Comparison of ENCODE assay signal across 17 cellular contexts in the genomic region with DNA sequence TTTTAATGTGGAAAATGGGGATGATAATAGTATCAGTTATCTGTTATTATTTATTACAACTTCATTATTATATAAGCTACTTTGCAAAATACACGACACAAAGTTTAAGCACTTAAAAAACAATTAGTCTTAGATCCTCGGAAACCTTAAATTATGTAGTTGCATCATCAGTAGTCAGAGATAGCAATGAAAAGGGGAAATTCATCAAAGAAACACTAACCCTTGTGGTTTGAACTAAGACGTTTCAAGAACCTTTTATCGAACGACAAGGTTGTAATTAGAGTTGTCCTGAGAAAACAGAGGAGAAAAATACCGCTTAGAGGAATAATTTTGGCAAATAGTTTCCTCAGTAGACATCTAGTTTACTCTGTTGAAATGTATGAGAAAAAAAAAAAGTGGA.
"Had no signal": no experiment of that assay in that cellular context is flagged by ENCODE, and none has a peak within 500 bp of the region (broad histone marks: within the 10 kb centered on the region; RNA-seq: fewer than 3 reads in every experiment).

No MANE protein-coding gene starts in this region.

- H3K9me3 ChIP-seq: prostate gland, right atrium auricular region, tibial artery had no signal

- H3K27ac ChIP-seq: epithelial cell of prostate, hepatocyte, prostate gland, right atrium auricular region, tibial artery had no signal

- H3K4me3 ChIP-seq: hepatocyte, prostate gland, right atrium auricular region, tibial artery had no signal

- DNase-seq: activated CD4-positive, alpha-beta T cell treated with anti-CD3 and anti-CD28 coated beads, Interleukin-2, amount 50 U/mL, for 4 hours; activated CD4-positive, CD25-positive, alpha-beta regulatory T cell treated with anti-CD3 and anti-CD28 coated beads, Interleukin-2, amount 50 U/mL, for 72 hours; amniotic stem cell; endodermal cell; foreskin fibroblast; left cardiac atrium; mesenchymal stem cell; naive thymus-derived CD4-positive, alpha-beta T cell; stimulated activated CD4-positive, alpha-beta T cell treated with anti-CD3 and anti-CD28 coated beads, Interleukin-2, amount 100 ng/mL, for 24 hours; stimulated activated naive CD8-positive, alpha-beta T cell treated with anti-CD3 and anti-CD28 coated beads, Interleukin-15, Interleukin-2, amounts not matched to agents 100 U/mL and 50 U/mL, for 24 hours; substantia nigra; T1000; tibial artery had no signal

- ATAC-seq: left cardiac atrium; naive thymus-derived CD4-positive, alpha-beta T cell; stimulated activated naive CD8-positive, alpha-beta T cell treated with anti-CD3 and anti-CD28 coated beads, Interleukin-15, Interleukin-2, amounts not matched to agents 100 U/mL and 50 U/mL, for 24 hours had no signal

- H3K4me1 ChIP-seq: prostate gland, right atrium auricular region, tibial artery had no signal

- H3K4me2 ChIP-seq: hepatocyte had no signal

- H3K36me3 ChIP-seq: prostate gland, right atrium auricular region, tibial artery had no signal
